Comparison of ENCODE assay signal across 27 cellular contexts in genomic region chr6:169969372-169970099, GRCh38.
DNase-seq lines count a peak whose midpoint lies in the region; ATAC-seq and TF ChIP-seq lines count a peak whose summit lies in the region.
"Had no signal": no experiment of that assay in that cellular context is flagged by ENCODE, and none has a peak within 500 bp of the region (broad histone marks: within the 10 kb centered on the region; RNA-seq: fewer than 3 reads in every experiment).

No MANE protein-coding gene starts in this region.

- no peak overlapping the region for H3K27ac ChIP-seq in psoas muscle
- H3K27ac ChIP-seq: C4-2B, coronary artery, gastroesophageal sphincter, lower lobe of right lung, RWPE1, thoracic aorta had no signal

- no peak overlapping the region for H3K27ac Mint-ChIP-seq in activated T-cell treated with anti-CD3 and anti-CD28 coated beads, Interleukin-2, amount 50 U/mL, for 24 hours
- H3K27ac Mint-ChIP-seq: activated naive CD4-positive, alpha-beta T cell treated with anti-CD3 and anti-CD28 coated beads for 36 hours; stimulated activated naive B cell treated with anti-CD40 and anti-IgM and Interleukin-4, amounts not matched to agents 10 μg/mL and 1 μg/mL and 100 μg/mL, for 72 hours had no signal

- H3K27me3 ChIP-seq in psoas muscle (ENCODE audit: insufficient read depth in 3 of 3, low read length in 2 of 3): no peaks in the 10 kb centered on the region
- H3K27me3 ChIP-seq: gastroesophageal sphincter, MG63 had no signal

- in situ Hi-C loops in G401 (cut with HindIII; ENCODE audit: low sequenced_read_pairs): no loop called here

- no peak for TF ChIP-seq CTCF in psoas muscle (IDR thresholded peaks at IDR 0.05)

- H3K4me1 Mint-ChIP-seq in activated T-cell treated with anti-CD3 and anti-CD28 coated beads, Interleukin-2, amount 50 U/mL, for 24 hours (ENCODE audit: low read depth): peaks cover 3% of the 10 kb centered on the region

- no peaks in the 10 kb centered on the region for H3K36me3 Mint-ChIP-seq in activated T-cell treated with anti-CD3 and anti-CD28 coated beads, Interleukin-2, amount 50 U/mL, for 24 hours (ENCODE audit: low read depth)
- H3K36me3 Mint-ChIP-seq: stimulated activated naive B cell treated with anti-CD40 and anti-IgM and Interleukin-4, amounts not matched to agents 10 μg/mL and 1 μg/mL and 100 μg/mL, for 72 hours had no signal

- no peak overlapping the region for H3K4me3 ChIP-seq in psoas muscle
- H3K4me3 ChIP-seq: coronary artery, gastroesophageal sphincter, lower lobe of right lung, MG63, thoracic aorta had no signal

- H3K9me3 Mint-ChIP-seq in activated T-cell treated with anti-CD3 and anti-CD28 coated beads, Interleukin-2, amount 50 U/mL, for 24 hours: no peaks in the 10 kb centered on the region
- H3K9me3 Mint-ChIP-seq: activated naive CD4-positive, alpha-beta T cell treated with anti-CD3 and anti-CD28 coated beads for 36 hours; stimulated activated naive B cell treated with anti-CD40 and anti-IgM and Interleukin-4, amounts not matched to agents 10 μg/mL and 1 μg/mL and 100 μg/mL, for 72 hours had no signal

- DNase-seq in activated T-cell treated with anti-CD3 and anti-CD28 coated beads, Interleukin-2, amount 50 U/mL, for 24 hours: peak; percentile 8
- DNase-seq in activated T-cell treated with anti-CD3 and anti-CD28 coated beads for 4 hours: no peak
- DNase-seq in G401 (ENCODE audit: low spot score): peak; percentile 46
- DNase-seq in iPS-NIHi11 (ENCODE audit: low spot score): peak; percentile 14
- DNase-seq in psoas muscle: no peak
- no peak for DNase-seq in A172 (ENCODE audit: low spot score)
- no peak for DNase-seq in midbrain (lab: John Stamatoyannopoulos, UW)
- DNase-seq: ACHN; activated CD4-positive, alpha-beta T cell treated with anti-CD3 and anti-CD28 coated beads, Interleukin-2, amount 50 U/mL, for 1 hour; activated naive CD4-positive, alpha-beta T cell treated with anti-CD3 and anti-CD28 coated beads for 36 hours; amygdala; hypothalamus; lower lobe of right lung; MG63; NCI-H1417; NCI-H2081; NCI-H345; NCI-H748 treated with DMSO at 0.1 percent for 48 hours; stimulated activated CD4-positive, alpha-beta T cell treated with anti-CD3 and anti-CD28 coated beads, Interleukin-4, amount 100 ng/mL, for 1 hour; stimulated activated naive B cell treated with anti-CD40 and anti-IgM and Interleukin-4, amounts not matched to agents 10 μg/mL and 1 μg/mL and 100 μg/mL, for 72 hours; T1000 had no signal

- intact Hi-C loops in psoas muscle (cut with DNase I): loop anchor here in 1 of 2 donors (10.0 kb wide), 1 partner anchor 555 kb away; no protein-coding TSS in a partner anchor

- ATAC-seq in psoas muscle (peak; percentile 53 to 71 (median 62)), GM19035 (IDR thresholded peaks at IDR 0.05; ENCODE audit: unreplicated experiment) (no peak)
- ATAC-seq: gastroesophageal sphincter; stimulated activated naive B cell treated with anti-CD40 and anti-IgM and Interleukin-4, amounts not matched to agents 10 μg/mL and 1 μg/mL and 100 μg/mL, for 72 hours had no signal

- WGBS in psoas muscle, 3 donors: 59 to 76% (median 66%) methylated on average over 19 of the region's 19 CpGs

- H3K36me3 ChIP-seq in psoas muscle (ENCODE audit: insufficient read depth in 1 of 2, low read depth in 1 of 2): no peaks in the 10 kb centered on the region
- H3K36me3 ChIP-seq: gastroesophageal sphincter, lower lobe of right lung, MG63, thoracic aorta had no signal

- no peak overlapping the region for H3K4me3 Mint-ChIP-seq in activated T-cell treated with anti-CD3 and anti-CD28 coated beads, Interleukin-2, amount 50 U/mL, for 24 hours
- H3K4me3 Mint-ChIP-seq: activated naive CD4-positive, alpha-beta T cell treated with anti-CD3 and anti-CD28 coated beads for 36 hours; stimulated activated naive B cell treated with anti-CD40 and anti-IgM and Interleukin-4, amounts not matched to agents 10 μg/mL and 1 μg/mL and 100 μg/mL, for 72 hours had no signal

- no peaks in the 10 kb centered on the region for H3K4me1 ChIP-seq in psoas muscle
- H3K4me1 ChIP-seq: gastroesophageal sphincter, lower lobe of right lung had no signal

- no peaks in the 10 kb centered on the region for H3K9me3 ChIP-seq in psoas muscle
- H3K9me3 ChIP-seq: gastroesophageal sphincter, lower lobe of right lung, MG63, thoracic aorta had no signal

- H3K27me3 Mint-ChIP-seq in activated T-cell treated with anti-CD3 and anti-CD28 coated beads, Interleukin-2, amount 50 U/mL, for 24 hours: peaks cover 2% of the 10 kb centered on the region

Comparison
In these comparisons a context has a peak if more than half of its experiments do, and no peak if none do; other contexts are left out.
1. DNase-seq: peak in activated T-cell treated with anti-CD3 and anti-CD28 coated beads, Interleukin-2, amount 50 U/mL, for 24 hours (single experiment), G401 (single experiment) and iPS-NIHi11 (single experiment); none in activated T-cell treated with anti-CD3 and anti-CD28 coated beads for 4 hours (single experiment), psoas muscle (0 of 2), A172 (single experiment) and midbrain (single experiment).